Comparison of ENCODE assay signal across 1 cellular context in the genomic region with DNA sequence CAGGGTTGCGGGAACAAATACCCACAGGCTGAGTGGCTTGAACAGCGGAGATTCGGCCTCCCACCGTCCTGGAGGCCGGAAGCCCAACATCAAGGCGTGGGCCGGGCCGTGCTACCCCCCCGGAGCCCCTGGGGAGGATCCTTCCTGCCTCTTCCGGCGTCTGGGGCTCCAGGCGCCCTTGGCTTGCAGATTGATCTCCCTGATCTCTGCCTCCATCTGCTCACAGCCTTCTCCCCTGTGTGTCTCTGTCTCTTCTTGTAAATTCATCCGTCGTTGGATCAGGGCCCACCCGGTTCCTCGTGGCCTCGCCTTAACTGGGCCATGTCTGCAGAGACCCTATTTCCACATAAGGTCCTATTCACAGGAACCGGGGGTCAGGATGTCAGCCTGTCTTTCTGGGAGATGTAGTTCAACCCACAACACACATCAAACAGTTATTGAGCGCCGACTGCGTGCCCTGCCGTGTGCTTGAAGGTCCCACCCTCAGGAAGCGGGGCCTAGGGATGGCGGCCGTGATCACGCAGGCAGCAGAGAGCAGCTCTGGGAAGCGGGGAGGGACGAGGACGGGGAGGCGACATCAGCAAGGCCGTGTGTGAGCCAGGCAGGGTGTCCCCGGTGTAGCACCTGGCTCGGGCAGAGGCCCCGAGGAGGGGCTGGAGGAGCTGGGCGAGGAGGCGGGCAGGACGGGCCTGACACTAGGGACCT.
TF ChIP-seq lines count a peak whose summit lies in the region.

No MANE protein-coding gene starts in this region.

TF ChIP-seq in GM23338, 12 proteins besides CTCF, POLR2A, EP300 and RAD21 (continued from another document):
- TF ChIP-seq, protein P1, sequence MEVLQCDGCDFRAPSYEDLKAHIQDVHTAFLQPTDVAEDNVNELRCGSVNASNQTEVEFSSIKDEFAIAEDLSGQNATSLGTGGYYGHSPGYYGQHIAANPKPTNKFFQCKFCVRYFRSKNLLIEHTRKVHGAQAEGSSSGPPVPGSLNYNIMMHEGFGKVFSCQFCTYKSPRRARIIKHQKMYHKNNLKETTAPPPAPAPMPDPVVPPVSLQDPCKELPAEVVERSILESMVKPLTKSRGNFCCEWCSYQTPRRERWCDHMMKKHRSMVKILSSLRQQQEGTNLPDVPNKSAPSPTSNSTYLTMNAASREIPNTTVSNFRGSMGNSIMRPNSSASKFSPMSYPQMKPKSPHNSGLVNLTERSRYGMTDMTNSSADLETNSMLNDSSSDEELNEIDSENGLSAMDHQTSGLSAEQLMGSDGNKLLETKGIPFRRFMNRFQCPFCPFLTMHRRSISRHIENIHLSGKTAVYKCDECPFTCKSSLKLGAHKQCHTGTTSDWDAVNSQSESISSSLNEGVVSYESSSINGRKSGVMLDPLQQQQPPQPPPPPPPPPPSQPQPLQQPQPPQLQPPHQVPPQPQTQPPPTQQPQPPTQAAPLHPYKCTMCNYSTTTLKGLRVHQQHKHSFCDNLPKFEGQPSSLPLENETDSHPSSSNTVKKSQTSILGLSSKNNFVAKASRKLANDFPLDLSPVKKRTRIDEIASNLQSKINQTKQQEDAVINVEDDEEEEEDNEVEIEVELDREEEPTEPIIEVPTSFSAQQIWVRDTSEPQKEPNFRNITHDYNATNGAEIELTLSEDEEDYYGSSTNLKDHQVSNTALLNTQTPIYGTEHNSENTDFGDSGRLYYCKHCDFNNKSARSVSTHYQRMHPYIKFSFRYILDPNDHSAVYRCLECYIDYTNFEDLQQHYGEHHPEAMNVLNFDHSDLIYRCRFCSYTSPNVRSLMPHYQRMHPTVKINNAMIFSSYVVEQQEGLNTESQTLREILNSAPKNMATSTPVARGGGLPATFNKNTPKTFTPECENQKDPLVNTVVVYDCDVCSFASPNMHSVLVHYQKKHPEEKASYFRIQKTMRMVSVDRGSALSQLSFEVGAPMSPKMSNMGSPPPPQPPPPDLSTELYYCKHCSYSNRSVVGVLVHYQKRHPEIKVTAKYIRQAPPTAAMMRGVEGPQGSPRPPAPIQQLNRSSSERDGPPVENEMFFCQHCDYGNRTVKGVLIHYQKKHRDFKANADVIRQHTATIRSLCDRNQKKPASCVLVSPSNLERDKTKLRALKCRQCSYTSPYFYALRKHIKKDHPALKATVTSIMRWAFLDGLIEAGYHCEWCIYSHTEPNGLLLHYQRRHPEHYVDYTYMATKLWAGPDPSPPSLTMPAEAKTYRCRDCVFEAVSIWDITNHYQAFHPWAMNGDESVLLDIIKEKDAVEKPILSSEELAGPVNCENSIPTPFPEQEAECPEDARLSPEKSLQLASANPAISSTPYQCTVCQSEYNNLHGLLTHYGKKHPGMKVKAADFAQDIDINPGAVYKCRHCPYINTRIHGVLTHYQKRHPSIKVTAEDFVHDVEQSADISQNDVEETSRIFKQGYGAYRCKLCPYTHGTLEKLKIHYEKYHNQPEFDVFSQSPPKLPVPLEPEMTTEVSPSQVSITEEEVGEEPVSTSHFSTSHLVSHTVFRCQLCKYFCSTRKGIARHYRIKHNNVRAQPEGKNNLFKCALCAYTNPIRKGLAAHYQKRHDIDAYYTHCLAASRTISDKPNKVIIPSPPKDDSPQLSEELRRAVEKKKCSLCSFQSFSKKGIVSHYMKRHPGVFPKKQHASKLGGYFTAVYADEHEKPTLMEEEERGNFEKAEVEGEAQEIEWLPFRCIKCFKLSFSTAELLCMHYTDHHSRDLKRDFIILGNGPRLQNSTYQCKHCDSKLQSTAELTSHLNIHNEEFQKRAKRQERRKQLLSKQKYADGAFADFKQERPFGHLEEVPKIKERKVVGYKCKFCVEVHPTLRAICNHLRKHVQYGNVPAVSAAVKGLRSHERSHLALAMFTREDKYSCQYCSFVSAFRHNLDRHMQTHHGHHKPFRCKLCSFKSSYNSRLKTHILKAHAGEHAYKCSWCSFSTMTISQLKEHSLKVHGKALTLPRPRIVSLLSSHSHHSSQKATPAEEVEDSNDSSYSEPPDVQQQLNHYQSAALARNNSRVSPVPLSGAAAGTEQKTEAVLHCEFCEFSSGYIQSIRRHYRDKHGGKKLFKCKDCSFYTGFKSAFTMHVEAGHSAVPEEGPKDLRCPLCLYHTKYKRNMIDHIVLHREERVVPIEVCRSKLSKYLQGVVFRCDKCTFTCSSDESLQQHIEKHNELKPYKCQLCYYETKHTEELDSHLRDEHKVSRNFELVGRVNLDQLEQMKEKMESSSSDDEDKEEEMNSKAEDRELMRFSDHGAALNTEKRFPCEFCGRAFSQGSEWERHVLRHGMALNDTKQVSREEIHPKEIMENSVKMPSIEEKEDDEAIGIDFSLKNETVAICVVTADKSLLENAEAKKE (CRISPR knock-in tag; IDR thresholded peaks at IDR 0.05), result no peak
- TF ChIP-seq STAT1 (IDR thresholded peaks at IDR 0.05; ENCODE audit: unreplicated experiment), result no peak
- no peak for TF ChIP-seq ZNF331 (CRISPR knock-in tag; IDR thresholded peaks at IDR 0.05; ENCODE audit: low read depth)
- TF ChIP-seq, protein P2, sequence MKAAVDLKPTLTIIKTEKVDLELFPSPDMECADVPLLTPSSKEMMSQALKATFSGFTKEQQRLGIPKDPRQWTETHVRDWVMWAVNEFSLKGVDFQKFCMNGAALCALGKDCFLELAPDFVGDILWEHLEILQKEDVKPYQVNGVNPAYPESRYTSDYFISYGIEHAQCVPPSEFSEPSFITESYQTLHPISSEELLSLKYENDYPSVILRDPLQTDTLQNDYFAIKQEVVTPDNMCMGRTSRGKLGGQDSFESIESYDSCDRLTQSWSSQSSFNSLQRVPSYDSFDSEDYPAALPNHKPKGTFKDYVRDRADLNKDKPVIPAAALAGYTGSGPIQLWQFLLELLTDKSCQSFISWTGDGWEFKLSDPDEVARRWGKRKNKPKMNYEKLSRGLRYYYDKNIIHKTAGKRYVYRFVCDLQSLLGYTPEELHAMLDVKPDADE (IDR thresholded peaks at IDR 0.05), result no peak
- no peak for TF ChIP-seq JUNB (IDR thresholded peaks at IDR 0.05; ENCODE audit: unreplicated experiment)
- no peak for TF ChIP-seq EZH2phosphoT487 (IDR thresholded peaks at IDR 0.05; ENCODE audit: unreplicated experiment)
- TF ChIP-seq POLR2AphosphoS5 (IDR thresholded peaks at IDR 0.05; ENCODE audit: low read depth), result no peak
- TF ChIP-seq, protein P3, sequence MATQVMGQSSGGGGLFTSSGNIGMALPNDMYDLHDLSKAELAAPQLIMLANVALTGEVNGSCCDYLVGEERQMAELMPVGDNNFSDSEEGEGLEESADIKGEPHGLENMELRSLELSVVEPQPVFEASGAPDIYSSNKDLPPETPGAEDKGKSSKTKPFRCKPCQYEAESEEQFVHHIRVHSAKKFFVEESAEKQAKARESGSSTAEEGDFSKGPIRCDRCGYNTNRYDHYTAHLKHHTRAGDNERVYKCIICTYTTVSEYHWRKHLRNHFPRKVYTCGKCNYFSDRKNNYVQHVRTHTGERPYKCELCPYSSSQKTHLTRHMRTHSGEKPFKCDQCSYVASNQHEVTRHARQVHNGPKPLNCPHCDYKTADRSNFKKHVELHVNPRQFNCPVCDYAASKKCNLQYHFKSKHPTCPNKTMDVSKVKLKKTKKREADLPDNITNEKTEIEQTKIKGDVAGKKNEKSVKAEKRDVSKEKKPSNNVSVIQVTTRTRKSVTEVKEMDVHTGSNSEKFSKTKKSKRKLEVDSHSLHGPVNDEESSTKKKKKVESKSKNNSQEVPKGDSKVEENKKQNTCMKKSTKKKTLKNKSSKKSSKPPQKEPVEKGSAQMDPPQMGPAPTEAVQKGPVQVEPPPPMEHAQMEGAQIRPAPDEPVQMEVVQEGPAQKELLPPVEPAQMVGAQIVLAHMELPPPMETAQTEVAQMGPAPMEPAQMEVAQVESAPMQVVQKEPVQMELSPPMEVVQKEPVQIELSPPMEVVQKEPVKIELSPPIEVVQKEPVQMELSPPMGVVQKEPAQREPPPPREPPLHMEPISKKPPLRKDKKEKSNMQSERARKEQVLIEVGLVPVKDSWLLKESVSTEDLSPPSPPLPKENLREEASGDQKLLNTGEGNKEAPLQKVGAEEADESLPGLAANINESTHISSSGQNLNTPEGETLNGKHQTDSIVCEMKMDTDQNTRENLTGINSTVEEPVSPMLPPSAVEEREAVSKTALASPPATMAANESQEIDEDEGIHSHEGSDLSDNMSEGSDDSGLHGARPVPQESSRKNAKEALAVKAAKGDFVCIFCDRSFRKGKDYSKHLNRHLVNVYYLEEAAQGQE (IDR thresholded peaks at IDR 0.05; ENCODE audit: unreplicated experiment), result no peak
- TF ChIP-seq EZH2 (IDR thresholded peaks at IDR 0.05; ENCODE audit: low read depth, unreplicated experiment), result no peak
